Comparison of ENCODE assay signal across 25 cellular contexts in genomic region chr12:54956322-54956721, GRCh38. TPM values are rescaled to one million over a fixed set of nuclear protein-coding genes. Genes with fewer than 3 reads are reported as not detected.
DNase-seq lines count a peak whose midpoint lies in the region; ATAC-seq and TF ChIP-seq lines count a peak whose summit lies in the region.
"Had no signal": no experiment of that assay in that cellular context is flagged by ENCODE, and none has a peak within 500 bp of the region (broad histone marks: within the 10 kb centered on the region; RNA-seq: fewer than 3 reads in every experiment).

No MANE protein-coding gene starts in this region.

- POLR2A ChIA-PET in CD4-positive, alpha-beta memory T cell (lab: Charles Lee; ENCODE audit: partially characterized antibody) = interaction anchor here (1.6 to 6.9 kb wide), 5 partner anchors 21 to 206 kb away, joined by 5 to 81 read pairs (median 13); partner anchors contain the start of genes MUCL1 and TESPA1

- H3K27ac ChIP-seq in CD4-positive, alpha-beta memory T cell (ENCODE audit: low read depth, low read length) = peak overlapping the region; percentile 26
- H3K27ac ChIP-seq: HL-60, PC-9 had no signal

- H3K4me1 Mint-ChIP-seq in activated CD4-positive, alpha-beta T cell treated with anti-CD3 and anti-CD28 coated beads, Interleukin-2, amount 10 ng/mL, durations not matched to agents 24 days and 14 days = peaks cover 70% of the 10 kb centered on the region
- H3K4me1 Mint-ChIP-seq in CD4-positive, alpha-beta memory T cell = peaks cover 62 to 87% (median 77%) of the 10 kb centered on the region in 4 donors
- peaks cover 65% of the 10 kb centered on the region for H3K4me1 Mint-ChIP-seq in activated T-helper 17 cell treated with anti-CD3 and anti-CD28 coated beads, Interleukin-2, amount 50 U/mL, for 72 hours
- H3K4me1 Mint-ChIP-seq in natural killer cell = peaks cover 58 to 64% of the 10 kb centered on the region in 2 donors

- CTCF ChIA-PET in CD4-positive, alpha-beta memory T cell (lab: Charles Lee; ENCODE audit: partially characterized antibody) = interaction anchor here (0.7 to 6.8 kb wide), 15 partner anchors 13 to 254 kb away, joined by 3 to 98 read pairs (median 11); partner anchors contain the start of genes MUCL1 and TESPA1

- no peak for TF ChIP-seq CTCF in natural killer cell (IDR thresholded peaks at IDR 0.05)

- intact Hi-C loops in activated CD4-positive, alpha-beta T cell treated with anti-CD3 and anti-CD28 coated beads, Interleukin-2, amount 10 ng/mL, durations not matched to agents 24 days and 14 days (cut with micrococcal nuclease) = loop anchor here (1.0 kb wide), 1 partner anchor 29 kb away; no protein-coding TSS in a partner anchor
- intact Hi-C loops in CD4-positive, alpha-beta memory T cell (cut with micrococcal nuclease) = loop anchor here (2.0 kb wide), 1 partner anchor 232 kb away; no protein-coding TSS in a partner anchor
- intact Hi-C loops in natural killer cell (cut with micrococcal nuclease) = loop anchor here (2.0 kb wide), 1 partner anchor 22 kb away; no protein-coding TSS in a partner anchor

- no peak for ATAC-seq in activated T-helper 17 cell treated with anti-CD3 and anti-CD28 coated beads, Interleukin-2, amount 50 U/mL, for 72 hours (replicated peaks)
- ATAC-seq in natural killer cell = peak; percentile 70 to 80 (median 77)

- H3K27me3 Mint-ChIP-seq in activated CD4-positive, alpha-beta T cell treated with anti-CD3 and anti-CD28 coated beads, Interleukin-2, amount 10 ng/mL, durations not matched to agents 24 days and 14 days = no peaks in the 10 kb centered on the region
- no peaks in the 10 kb centered on the region for H3K27me3 Mint-ChIP-seq in CD4-positive, alpha-beta memory T cell
- no peaks in the 10 kb centered on the region for H3K27me3 Mint-ChIP-seq in activated T-helper 17 cell treated with anti-CD3 and anti-CD28 coated beads, Interleukin-2, amount 50 U/mL, for 72 hours
- H3K27me3 Mint-ChIP-seq in natural killer cell (ENCODE audit: low read depth in 2 of 2) = no peaks in the 10 kb centered on the region
- H3K27me3 Mint-ChIP-seq: memory B cell had no signal

- H3K36me3 Mint-ChIP-seq in activated CD4-positive, alpha-beta T cell treated with anti-CD3 and anti-CD28 coated beads, Interleukin-2, amount 10 ng/mL, durations not matched to agents 24 days and 14 days (ENCODE audit: low read depth) = peaks cover 94% of the 10 kb centered on the region
- H3K36me3 Mint-ChIP-seq in CD4-positive, alpha-beta memory T cell = peaks cover 81 to 88% of the 10 kb centered on the region in 2 donors
- peaks cover 100% of the 10 kb centered on the region for H3K36me3 Mint-ChIP-seq in activated T-helper 17 cell treated with anti-CD3 and anti-CD28 coated beads, Interleukin-2, amount 50 U/mL, for 72 hours (ENCODE audit: low read depth)
- H3K36me3 Mint-ChIP-seq in natural killer cell = peaks cover 12% of the 10 kb centered on the region
- H3K36me3 Mint-ChIP-seq: type B pancreatic cell had no signal

- peak overlapping the region; percentile 91 for H3K27ac Mint-ChIP-seq in activated CD4-positive, alpha-beta T cell treated with anti-CD3 and anti-CD28 coated beads, Interleukin-2, amount 10 ng/mL, durations not matched to agents 24 days and 14 days
- H3K27ac Mint-ChIP-seq in CD4-positive, alpha-beta memory T cell = peak overlapping the region; percentile 72 to 88 (median 85)
- H3K27ac Mint-ChIP-seq in activated T-helper 17 cell treated with anti-CD3 and anti-CD28 coated beads, Interleukin-2, amount 50 U/mL, for 72 hours = peak overlapping the region; percentile 88
- peak overlapping the region; percentile 84 to 85 for H3K27ac Mint-ChIP-seq in natural killer cell
- H3K27ac Mint-ChIP-seq: H9, memory B cell, type B pancreatic cell had no signal

- no peak for DNase-seq in activated CD4-positive, alpha-beta T cell treated with anti-CD3 and anti-CD28 coated beads, Interleukin-2, amount 10 ng/mL, durations not matched to agents 24 days and 14 days
- DNase-seq in activated CD4-positive, alpha-beta T cell treated with anti-CD3 and anti-CD28 coated beads, Interleukin-2, amount 50 U/mL, for 48 hours = no peak
- no peak for DNase-seq in CD4-positive, alpha-beta memory T cell
- DNase-seq in natural killer cell = no peak
- no peak for DNase-seq in NCI-H2227 (lab: John Stamatoyannopoulos, UW; ENCODE audit: unreplicated experiment)
- DNase-seq in COR-L47 (lab: John Stamatoyannopoulos, UW) = no peak
- DNase-seq in HUDEP-2 (lab: John Stamatoyannopoulos, UW; ENCODE audit: unreplicated experiment in 76 of 76) = no peak
- DNase-seq: activated gamma-delta T cell, BE2C, dorsolateral prefrontal cortex, H9, NCI-H1105, NCI-H2029 treated with DMSO at 0.1 percent for 48 hours, PC-9, SHP77 treated with DMSO at 0.1 percent for 48 hours, small intestine, SW 1271 had no signal

- peak overlapping the region; percentile 74 for H3K4me3 Mint-ChIP-seq in activated CD4-positive, alpha-beta T cell treated with anti-CD3 and anti-CD28 coated beads, Interleukin-2, amount 10 ng/mL, durations not matched to agents 24 days and 14 days
- H3K4me3 Mint-ChIP-seq in CD4-positive, alpha-beta memory T cell = peak overlapping the region in 6 of 8 donors; percentile 31 to 85 (median 68)
- H3K4me3 Mint-ChIP-seq in activated T-helper 17 cell treated with anti-CD3 and anti-CD28 coated beads, Interleukin-2, amount 50 U/mL, for 72 hours = peak overlapping the region; percentile 67
- H3K4me3 Mint-ChIP-seq in natural killer cell = peak overlapping the region; percentile 80
- H3K4me3 Mint-ChIP-seq: H9, memory B cell, type B pancreatic cell had no signal

- H3K4me1 ChIP-seq in CD4-positive, alpha-beta memory T cell (ENCODE audit: insufficient read depth, low read length) = peaks cover 69% of the 10 kb centered on the region
- H3K4me1 ChIP-seq: BE2C had no signal

- H3K4me3 ChIP-seq in CD4-positive, alpha-beta memory T cell (ENCODE audit: low read length in 2 of 2) = no peak overlapping the region
- H3K4me3 ChIP-seq: dorsolateral prefrontal cortex, PC-9 had no signal

- peaks cover 54% of the 10 kb centered on the region for H3K36me3 ChIP-seq in CD4-positive, alpha-beta memory T cell (ENCODE audit: insufficient read depth, low read length)
- H3K36me3 ChIP-seq: BE2C had no signal

- peaks cover 10% of the 10 kb centered on the region for H3K9me3 Mint-ChIP-seq in activated CD4-positive, alpha-beta T cell treated with anti-CD3 and anti-CD28 coated beads, Interleukin-2, amount 10 ng/mL, durations not matched to agents 24 days and 14 days
- no peaks in the 10 kb centered on the region for H3K9me3 Mint-ChIP-seq in CD4-positive, alpha-beta memory T cell
- H3K9me3 Mint-ChIP-seq in activated T-helper 17 cell treated with anti-CD3 and anti-CD28 coated beads, Interleukin-2, amount 50 U/mL, for 72 hours = no peaks in the 10 kb centered on the region
- no peaks in the 10 kb centered on the region for H3K9me3 Mint-ChIP-seq in natural killer cell
- H3K9me3 Mint-ChIP-seq: H9, type B pancreatic cell had no signal

- no peaks in the 10 kb centered on the region for H3K9me3 ChIP-seq in CD4-positive, alpha-beta memory T cell (ENCODE audit: control insufficient read depth in 1 of 2, low read length in 2 of 2)
- H3K9me3 ChIP-seq: BE2C had no signal

- no peaks in the 10 kb centered on the region for H3K27me3 ChIP-seq in CD4-positive, alpha-beta memory T cell (ENCODE audit: insufficient read depth, low read length)

RNA-seq across cellular contexts. Expression of gene TESPA1, which starts 28.2 kb away (rescaled TPM):
- total RNA-seq in activated CD4-positive, alpha-beta T cell treated with anti-CD3 and anti-CD28 coated beads, Interleukin-2, amount 10 ng/mL, durations not matched to agents 24 days and 14 days = 164 and 168 TPM in 2 replicates
- 100 to 1,000 TPM; 269 to 287 TPM for total RNA-seq in CD4-positive, alpha-beta memory T cell
- 100 to 1,000 TPM; 105 to 216 TPM for polyA plus RNA-seq in CD4-positive, alpha-beta memory T cell
- 10 to 100 TPM; 51.1 to 91.7 TPM for total RNA-seq in activated T-helper 17 cell treated with anti-CD3 and anti-CD28 coated beads, Interleukin-2, amount 50 U/mL, for 72 hours
- total RNA-seq in natural killer cell = 10 to 100 TPM; 39.9 to 59.6 (median 53.5) TPM
- total RNA-seq: A673, G401, H9, osteoblast, PC-9, renal cortical epithelial cell had no signal
